13 cellular contexts compared by ENCODE assay signal in the genomic region with DNA sequence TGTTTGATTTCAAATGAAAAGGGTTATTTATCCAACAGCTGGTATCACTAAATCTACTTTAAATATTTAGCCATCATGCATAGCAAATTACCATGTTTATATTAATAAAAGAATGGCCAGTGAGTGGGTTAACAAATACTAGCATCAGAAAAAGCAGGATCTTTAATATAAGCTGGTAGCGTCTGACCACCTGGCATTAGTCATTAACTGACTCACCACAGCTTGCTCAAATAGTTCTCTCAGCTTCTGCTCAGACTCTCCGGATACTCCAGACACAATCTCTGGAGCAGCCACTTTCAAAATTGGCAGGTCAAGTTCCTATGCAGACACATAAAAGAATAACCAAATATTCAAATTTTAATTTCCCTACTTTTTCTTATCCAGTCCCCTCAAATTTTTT.
DNase-seq lines count a peak whose midpoint lies in the region; ATAC-seq and TF ChIP-seq lines count a peak whose summit lies in the region.
"Had no signal": no experiment of that assay in that cellular context is flagged by ENCODE, and none has a peak within 500 bp of the region (broad histone marks: within the 10 kb centered on the region; RNA-seq: fewer than 3 reads in every experiment).

No MANE protein-coding gene starts in this region.

- intact Hi-C loops in head of caudate nucleus (cut with DNase I) = no loop called here

- no peak for TF ChIP-seq CTCF in choroid plexus epithelial cell (conservative IDR thresholded peaks at IDR 0.05; ENCODE audit: low read depth, low read length)

- DNase-seq in DMS53 (lab: John Stamatoyannopoulos, UW) = peak; percentile 83
- peak; percentile 38 for DNase-seq in NCI-H2196 treated with DMSO at 0.1 percent for 48 hours (lab: John Stamatoyannopoulos, UW; ENCODE audit: unreplicated experiment)
- peak; percentile 90 for DNase-seq in choroid plexus epithelial cell (ENCODE audit: low read depth)
- DNase-seq in non-pigmented ciliary epithelial cell (ENCODE audit: low read depth) = peak; percentile 71
- DNase-seq in head of caudate nucleus = no peak
- DNase-seq in stimulated activated CD4-positive, alpha-beta T cell treated with anti-CD3 and anti-CD28 coated beads, Interleukin-12 subunit alpha, Interleukin-12 subunit beta, amount 100 ng/mL, for 4 hours = no peak
- DNase-seq: activated CD8-positive, alpha-beta memory T cell treated with anti-CD3 and anti-CD28 coated beads for 24 hours; DND-41; esophagus squamous epithelium; GOT3; NCI-H69 had no signal

- ATAC-seq in GM21528 (IDR thresholded peaks at IDR 0.05; ENCODE audit: low FRiP score, unreplicated experiment) (no peak), GM21390 (IDR thresholded peaks at IDR 0.05; ENCODE audit: unreplicated experiment) (no peak)

- H3K4me3 ChIP-seq in choroid plexus epithelial cell (ENCODE audit: low read depth, low read length) = no peak overlapping the region
- H3K4me3 ChIP-seq: esophagus squamous epithelium had no signal

Comparison
In these comparisons a context has a peak if more than half of its experiments do, and no peak if none do; other contexts are left out.
1. DNase-seq: peak in DMS53 (single experiment), NCI-H2196 treated with DMSO at 0.1 percent for 48 hours (single experiment), choroid plexus epithelial cell (single experiment) and non-pigmented ciliary epithelial cell (single experiment); none in head of caudate nucleus (0 of 42) and stimulated activated CD4-positive, alpha-beta T cell treated with anti-CD3 and anti-CD28 coated beads, Interleukin-12 subunit alpha, Interleukin-12 subunit beta, amount 100 ng/mL, for 4 hours (single experiment).